In the genomic region with DNA sequence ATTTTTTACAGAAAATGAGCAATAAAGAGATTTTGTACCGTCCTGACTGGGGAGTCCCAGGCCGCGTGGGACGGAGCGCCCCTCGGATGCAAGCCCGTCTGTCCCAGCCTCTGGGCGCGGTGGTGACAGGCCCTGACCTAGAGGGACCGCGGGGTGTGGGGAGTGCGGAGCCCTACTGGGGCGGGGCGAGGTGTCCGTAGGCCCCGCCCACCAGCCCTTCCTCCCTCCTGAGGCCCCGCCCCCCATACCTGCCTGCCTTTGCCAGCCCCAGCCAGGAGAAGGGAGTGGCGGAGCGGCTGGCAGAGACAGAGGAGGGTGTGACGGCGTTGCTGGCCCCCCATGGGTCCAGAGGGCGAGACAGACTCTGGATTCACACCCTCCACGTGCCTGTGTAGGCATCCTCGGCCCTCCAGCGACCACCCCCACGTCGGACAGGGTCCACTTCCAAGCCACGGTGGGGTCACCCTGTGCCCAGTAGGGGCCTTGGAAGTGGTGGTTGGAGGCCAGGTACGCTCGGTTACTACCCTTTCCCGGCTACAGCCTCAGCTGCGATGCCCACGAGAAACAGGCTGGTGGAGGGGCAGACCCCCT, we compare ENCODE assay signal across 15 cellular contexts. TPM values are rescaled to one million over a fixed set of nuclear protein-coding genes. Genes with fewer than 3 reads are reported as not detected.
"Had no signal": no experiment of that assay in that cellular context is flagged by ENCODE, and none has a peak within 500 bp of the region (broad histone marks: within the 10 kb centered on the region; RNA-seq: fewer than 3 reads in every experiment).

No MANE protein-coding gene starts in this region.

RNA-seq across cellular contexts. Expression of gene DEFB131A, which starts 54.3 kb away (rescaled TPM):
- total RNA-seq: activated CD8-positive, alpha-beta memory T cell treated with anti-CD3 and anti-CD28 coated beads for 36 hours; cerebellum; dermis blood vessel endothelial cell; gastroesophageal sphincter; heart right ventricle; left cardiac atrium; mammary epithelial cell; natural killer cell treated with Interleukin-12 subunit alpha and Interleukin-12 subunit beta and Interleukin-15 and Interleukin-18, amount 100 ng/mL, for 72 hours; osteoblast; pulmonary artery endothelial cell; sciatic nerve; spleen; T-cell; vagina had no signal
- polyA plus RNA-seq: heart right ventricle, mammary epithelial cell, spleen, thymus had no signal
